In genomic region chr3:13125092-13126015, GRCh38 we compare ENCODE assay signal across 1 cellular context.
TF ChIP-seq lines count a peak whose summit lies in the region.

No MANE protein-coding gene starts in this region.

TF ChIP-seq in H1, 55 proteins besides CTCF, POLR2A, EP300 and RAD21 (continued from another document):
- TF ChIP-seq USF2 (IDR thresholded peaks at IDR 0.05; ENCODE audit: low read length) (no peak), TEAD4 (IDR thresholded peaks at IDR 0.05; ENCODE audit: low read depth, low read length) (0 out of 2 replicates have a peak, but pooled peaks have one; percentile 34)
TF ChIP-seq in H1: peak in this region for 2.
